Comparison of ENCODE assay signal across 1 cellular context in the genomic region with DNA sequence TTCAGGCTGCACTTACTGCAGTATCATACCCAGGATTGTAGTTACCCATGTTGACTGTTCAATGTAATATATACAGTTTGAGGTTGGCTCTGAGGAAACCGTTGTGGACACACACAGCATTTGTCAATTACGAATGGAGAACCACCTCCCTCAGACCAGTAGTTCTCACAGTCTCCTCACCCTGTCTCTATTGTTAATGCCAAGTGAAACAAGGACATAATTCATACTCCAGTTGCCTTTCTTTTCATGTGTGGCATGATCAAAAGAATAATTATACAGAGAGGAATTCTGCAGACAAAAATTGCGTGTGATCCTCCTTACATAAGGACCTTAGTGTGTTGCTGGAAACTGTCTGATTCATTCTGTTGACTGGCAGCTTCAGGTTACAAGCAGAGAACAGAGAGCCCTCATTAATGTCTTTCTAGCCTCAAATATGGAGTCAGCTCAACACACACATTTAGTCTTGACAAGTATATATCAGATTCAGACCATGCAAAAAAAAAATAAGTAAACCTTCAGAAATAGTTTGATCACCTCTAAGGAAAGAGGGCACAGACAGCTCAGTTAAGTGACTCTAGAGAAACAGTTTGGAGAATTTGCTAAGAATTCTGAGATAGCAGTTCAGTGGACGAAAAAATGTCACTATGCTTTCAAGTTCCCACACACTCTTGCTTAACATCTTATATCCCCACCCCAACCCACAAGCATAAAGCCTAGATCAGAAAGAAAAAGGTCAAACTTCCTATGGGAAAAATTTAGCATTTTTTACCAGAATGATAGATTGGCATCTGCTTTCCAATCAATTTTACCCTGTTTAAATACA.
TF ChIP-seq lines count a peak whose summit lies in the region.

No MANE protein-coding gene starts in this region.

TF ChIP-seq in K562, 482 proteins besides CTCF, POLR2A, EP300 and RAD21 (continued from another document):
- TF ChIP-seq ZFX (CRISPR knock-in tag; IDR thresholded peaks at IDR 0.05), result no peak
- TF ChIP-seq, protein P1, sequence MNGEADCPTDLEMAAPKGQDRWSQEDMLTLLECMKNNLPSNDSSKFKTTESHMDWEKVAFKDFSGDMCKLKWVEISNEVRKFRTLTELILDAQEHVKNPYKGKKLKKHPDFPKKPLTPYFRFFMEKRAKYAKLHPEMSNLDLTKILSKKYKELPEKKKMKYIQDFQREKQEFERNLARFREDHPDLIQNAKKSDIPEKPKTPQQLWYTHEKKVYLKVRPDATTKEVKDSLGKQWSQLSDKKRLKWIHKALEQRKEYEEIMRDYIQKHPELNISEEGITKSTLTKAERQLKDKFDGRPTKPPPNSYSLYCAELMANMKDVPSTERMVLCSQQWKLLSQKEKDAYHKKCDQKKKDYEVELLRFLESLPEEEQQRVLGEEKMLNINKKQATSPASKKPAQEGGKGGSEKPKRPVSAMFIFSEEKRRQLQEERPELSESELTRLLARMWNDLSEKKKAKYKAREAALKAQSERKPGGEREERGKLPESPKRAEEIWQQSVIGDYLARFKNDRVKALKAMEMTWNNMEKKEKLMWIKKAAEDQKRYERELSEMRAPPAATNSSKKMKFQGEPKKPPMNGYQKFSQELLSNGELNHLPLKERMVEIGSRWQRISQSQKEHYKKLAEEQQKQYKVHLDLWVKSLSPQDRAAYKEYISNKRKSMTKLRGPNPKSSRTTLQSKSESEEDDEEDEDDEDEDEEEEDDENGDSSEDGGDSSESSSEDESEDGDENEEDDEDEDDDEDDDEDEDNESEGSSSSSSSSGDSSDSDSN (IDR thresholded peaks at IDR 0.05; ENCODE audit: borderline replicate concordance in 1 of 2, low read depth in 2 of 2, low read length in 2 of 2), result no peak
- TF ChIP-seq FOSL1 (tag; conservative IDR thresholded peaks at IDR 0.05), result 0 out of 2 replicates have a peak, but pooled peaks have one; percentile 23
